Comparison of ENCODE assay signal across 19 cellular contexts in genomic region chr3:57673158-57673557, GRCh38. TPM values are rescaled to one million over a fixed set of nuclear protein-coding genes. Genes with fewer than 3 reads are reported as not detected.
A peak's percentile ranks its signal among the peaks of the same experiment; 100 is the strongest.
DNase-seq lines count a peak whose midpoint lies in the region; ATAC-seq and TF ChIP-seq lines count a peak whose summit lies in the region.
"Had no signal": no experiment of that assay in that cellular context is flagged by ENCODE, and none has a peak within 500 bp of the region (broad histone marks: within the 10 kb centered on the region; RNA-seq: fewer than 3 reads in every experiment).

No MANE protein-coding gene starts in this region.

- peaks cover 52% of the 10 kb centered on the region for H3K79me2 ChIP-seq in SU-DHL-6 (ENCODE audit: insufficient read depth, low read length)

- H3K27me3 ChIP-seq in SU-DHL-6 (ENCODE audit: low read length) (no peaks in the 10 kb centered on the region), gastroesophageal sphincter (no peaks in the 10 kb centered on the region), tibial artery (no peaks in the 10 kb centered on the region)

- peak overlapping the region; percentile 83 for H3K27ac ChIP-seq in SU-DHL-6 (ENCODE audit: low read depth, low read length)
- H3K27ac ChIP-seq in gastroesophageal sphincter, result no peak overlapping the region
- no peak overlapping the region for H3K27ac ChIP-seq in tibial artery
- H3K27ac ChIP-seq: coronary artery had no signal

- WGBS in gastroesophageal sphincter (ENCODE audit: low coverage in 1 of 2), 2 donors, result 67 to 72% methylated on average over 2 of the region's 4 CpGs

- peaks cover 0 to 48% (median 4%) of the 10 kb centered on the region in 3 donors for H3K4me1 ChIP-seq in gastroesophageal sphincter
- peaks cover 0 to 18% (median 3%) of the 10 kb centered on the region in 4 donors for H3K4me1 ChIP-seq in tibial artery

- no peak for TF ChIP-seq CTCF in SU-DHL-6 (IDR thresholded peaks at IDR 0.05; ENCODE audit: insufficient read depth, low read length, poor library complexity, severe bottlenecking)
- no peak for TF ChIP-seq CTCF in gastroesophageal sphincter (IDR thresholded peaks at IDR 0.05)
- TF ChIP-seq CTCF in tibial artery (IDR thresholded peaks at IDR 0.05), result no peak

- H4K20me1 ChIP-seq in SU-DHL-6 (ENCODE audit: low read depth, low read length), result no peaks in the 10 kb centered on the region

- H3K9me2 ChIP-seq in SU-DHL-6 (replicated peaks; ENCODE audit: insufficient read depth, low read length), result no peaks in the 10 kb centered on the region

- peak; percentile 52 for ATAC-seq in Right ventricle myocardium superior (ENCODE audit: poor library complexity)
- ATAC-seq in sciatic nerve, result peak; percentile 42
- ATAC-seq in gastroesophageal sphincter, result no peak
- ATAC-seq: activated naive CD4-positive, alpha-beta T cell treated with anti-CD3 and anti-CD28 coated beads, Interleukin-2, amount 50 U/mL, for 72 hours had no signal

- H2AFZ ChIP-seq in SU-DHL-6 (ENCODE audit: low read depth, low read length, severe bottlenecking), result no peak overlapping the region

- H3K4me2 ChIP-seq in SU-DHL-6 (ENCODE audit: low read depth, low read length, poor library complexity, severe bottlenecking), result peak overlapping the region; percentile 85

- H3K9ac ChIP-seq in SU-DHL-6 (ENCODE audit: low read length), result no peak overlapping the region

- H3K9me3 ChIP-seq in SU-DHL-6 (ENCODE audit: insufficient read depth, low read length) (no peaks in the 10 kb centered on the region), gastroesophageal sphincter (no peaks in the 10 kb centered on the region), tibial artery (no peaks in the 10 kb centered on the region)

- H3K36me3 ChIP-seq in SU-DHL-6 (ENCODE audit: low read length), result peaks cover 17% of the 10 kb centered on the region; the same call in 1 of the 2 replicates
- peaks cover 0 to 25% of the 10 kb centered on the region in 2 donors for H3K36me3 ChIP-seq in gastroesophageal sphincter
- H3K36me3 ChIP-seq in tibial artery, result peaks cover 5 to 14% (median 13%) of the 10 kb centered on the region in 3 donors

- TF ChIP-seq POLR2A in gastroesophageal sphincter (IDR thresholded peaks at IDR 0.05), result no peak

- H3F3A ChIP-seq in SU-DHL-6 (ENCODE audit: insufficient read depth), result peaks cover 28% of the 10 kb centered on the region; the same call in 1 of the 2 replicates

- DNase-seq in Right ventricle myocardium superior, result no peak
- DNase-seq in cardiac septum (ENCODE audit: low spot score), result no peak
- peak; percentile 71 to 83 for DNase-seq in Kasumi-1 (lab: John Stamatoyannopoulos, UW)
- no peak for DNase-seq in sciatic nerve (ENCODE audit: low spot score)
- no peak for DNase-seq in RPMI8226
- no peak for DNase-seq in tibial artery
- DNase-seq: activated CD4-positive, alpha-beta T cell treated with anti-CD3 and anti-CD28 coated beads, Interleukin-2, amount 50 U/mL, for 48 hours; activated T-cell treated with anti-CD3 and anti-CD28 coated beads, Interleukin-2, amount 50 U/mL, for 24 hours; H9; midbrain; NCI-H1048; NCI-H2029 treated with DMSO at 0.1 percent for 48 hours; NCI-H510A; stimulated activated naive CD4-positive, alpha-beta T cell treated with Interleukin-2 at 50 U/mL for 16 hours; trophoblast cell had no signal

- intact Hi-C loops in Right ventricle myocardium superior (cut with DNase I), result no loop called here
- intact Hi-C loops in cardiac septum (cut with DNase I), result no loop called here
- intact Hi-C loops in sciatic nerve (cut with DNase I), result no loop called here
- intact Hi-C loops in tibial artery (cut with DNase I; ENCODE audit: low total_unique reads), result no loop called here

- no peak for TF ChIP-seq EP300 in gastroesophageal sphincter (IDR thresholded peaks at IDR 0.05)

- no peak overlapping the region for H3K4me3 ChIP-seq in SU-DHL-6 (ENCODE audit: insufficient read depth, low read length, poor library complexity, severe bottlenecking)
- H3K4me3 ChIP-seq in gastroesophageal sphincter, result no peak overlapping the region
- no peak overlapping the region for H3K4me3 ChIP-seq in tibial artery
- H3K4me3 ChIP-seq: coronary artery had no signal

RNA-seq across cellular contexts. Expression of gene DENND6A, which starts 19.7 kb away (rescaled TPM):
- total RNA-seq in Right ventricle myocardium superior (15.0 TPM), cardiac septum (22.1 TPM), sciatic nerve (56.3 TPM), gastroesophageal sphincter (10 to 100 TPM; 25.8 to 56.0 (median 47.2) TPM)

Comparison
In these comparisons a context has a peak if more than half of its experiments do, and no peak if none do; other contexts are left out.
1. DNase-seq: peak in Kasumi-1 (2 of 2); none in Right ventricle myocardium superior (single experiment), cardiac septum (single experiment), sciatic nerve (single experiment), RPMI8226 (single experiment) and tibial artery (0 of 2).